8 cellular contexts compared by ENCODE assay signal in genomic region chr14:95314609-95315008, GRCh38. TPM values are rescaled to one million over a fixed set of nuclear protein-coding genes. Genes with fewer than 3 reads are reported as not detected.
A peak's percentile ranks its signal among the peaks of the same experiment; 100 is the strongest.
DNase-seq lines count a peak whose midpoint lies in the region; ATAC-seq and TF ChIP-seq lines count a peak whose summit lies in the region.

No MANE protein-coding gene starts in this region.

- no peaks in the 10 kb centered on the region for H3K9me3 Mint-ChIP-seq in natural killer cell treated with Interleukin-12 subunit alpha and Interleukin-12 subunit beta and Interleukin-15 and Interleukin-18, amount 100 ng/mL, for 72 hours
- H3K9me3 Mint-ChIP-seq in natural killer cell (no peaks in the 10 kb centered on the region), nephron (peaks cover 2% of the 10 kb centered on the region)

- H3K27ac ChIP-seq in angular gyrus (ENCODE audit: low read depth, low read length): peak overlapping the region; percentile 22

- intact Hi-C loops in natural killer cell (cut with micrococcal nuclease): no loop called here

- no peak overlapping the region for H3K4me3 Mint-ChIP-seq in natural killer cell treated with Interleukin-12 subunit alpha and Interleukin-12 subunit beta and Interleukin-15 and Interleukin-18, amount 100 ng/mL, for 72 hours
- H3K4me3 Mint-ChIP-seq in natural killer cell (no peak overlapping the region), nephron (no peak overlapping the region)

- H3K36me3 Mint-ChIP-seq in natural killer cell treated with Interleukin-12 subunit alpha and Interleukin-12 subunit beta and Interleukin-15 and Interleukin-18, amount 100 ng/mL, for 72 hours: no peaks in the 10 kb centered on the region
- H3K36me3 Mint-ChIP-seq in natural killer cell (no peaks in the 10 kb centered on the region), nephron (ENCODE audit: low read depth) (peaks cover 4% of the 10 kb centered on the region)

- peaks cover 4 to 10% of the 10 kb centered on the region in 2 donors for H3K4me1 Mint-ChIP-seq in natural killer cell treated with Interleukin-12 subunit alpha and Interleukin-12 subunit beta and Interleukin-15 and Interleukin-18, amount 100 ng/mL, for 72 hours (ENCODE audit: low read depth in 2 of 2)
- H3K4me1 Mint-ChIP-seq in natural killer cell: peaks cover 0 to 17% of the 10 kb centered on the region in 2 donors
- peaks cover 56% of the 10 kb centered on the region for H3K4me1 Mint-ChIP-seq in nephron

- no peak for TF ChIP-seq CTCF in natural killer cell (IDR thresholded peaks at IDR 0.05)
- TF ChIP-seq CTCF in nephron (IDR thresholded peaks at IDR 0.05; ENCODE audit: unreplicated experiment in 3 of 3): no peak

- ATAC-seq in natural killer cell treated with Interleukin-12 subunit alpha and Interleukin-12 subunit beta and Interleukin-15 and Interleukin-18, amount 100 ng/mL, for 72 hours: peak; percentile 78
- no peak for ATAC-seq in natural killer cell
- peak; percentile 67 for ATAC-seq in HG03439 (IDR thresholded peaks at IDR 0.05; ENCODE audit: unreplicated experiment)

- peaks cover 27 to 49% of the 10 kb centered on the region in 2 donors for H3K27me3 Mint-ChIP-seq in natural killer cell treated with Interleukin-12 subunit alpha and Interleukin-12 subunit beta and Interleukin-15 and Interleukin-18, amount 100 ng/mL, for 72 hours
- H3K27me3 Mint-ChIP-seq in natural killer cell (ENCODE audit: low read depth in 2 of 2): peaks cover 27 to 36% of the 10 kb centered on the region in 2 donors
- H3K27me3 Mint-ChIP-seq in nephron (ENCODE audit: low read depth): peaks cover 4% of the 10 kb centered on the region

- no peak for DNase-seq in natural killer cell treated with Interleukin-12 subunit alpha and Interleukin-12 subunit beta and Interleukin-15 and Interleukin-18, amount 100 ng/mL, for 72 hours (ENCODE audit: low spot score)
- no peak for DNase-seq in natural killer cell
- DNase-seq in NCI-H446 treated with DMSO at 0.1 percent for 48 hours (lab: John Stamatoyannopoulos, UW): no peak
- no peak for DNase-seq in iPS-NIHi7 (ENCODE audit: extremely low spot score)
- no peak for DNase-seq in germinal center (ENCODE audit: low spot score)

- no peak overlapping the region for H3K27ac Mint-ChIP-seq in natural killer cell treated with Interleukin-12 subunit alpha and Interleukin-12 subunit beta and Interleukin-15 and Interleukin-18, amount 100 ng/mL, for 72 hours
- H3K27ac Mint-ChIP-seq in natural killer cell (no peak overlapping the region), nephron (peak overlapping the region in 2 of 3 experiments; percentile 60 to 81)

RNA-seq across cellular contexts. Expression of gene CLMN, which starts 5.1 kb away (rescaled TPM):
- total RNA-seq in natural killer cell treated with Interleukin-12 subunit alpha and Interleukin-12 subunit beta and Interleukin-15 and Interleukin-18, amount 100 ng/mL, for 72 hours: 1 to 10 TPM; 2.6 to 3.5 TPM
- 1 to 10 TPM in 2 of 3 donors, under 1 TPM in 1; 0.80 to 2.0 (median 1.8) TPM for total RNA-seq in natural killer cell

Comparison
In these comparisons a context has a peak if more than half of its experiments do, and no peak if none do; other contexts are left out.
1. ATAC-seq: peak in natural killer cell treated with Interleukin-12 subunit alpha and Interleukin-12 subunit beta and Interleukin-15 and Interleukin-18, amount 100 ng/mL, for 72 hours (2 of 2) and HG03439 (single experiment); none in natural killer cell (0 of 3).
2. H3K27ac Mint-ChIP-seq: peak in nephron (2 of 3); none in natural killer cell treated with Interleukin-12 subunit alpha and Interleukin-12 subunit beta and Interleukin-15 and Interleukin-18, amount 100 ng/mL, for 72 hours (0 of 2) and natural killer cell (0 of 2).